ENCODE assay signal across 27 cellular contexts in the genomic region with DNA sequence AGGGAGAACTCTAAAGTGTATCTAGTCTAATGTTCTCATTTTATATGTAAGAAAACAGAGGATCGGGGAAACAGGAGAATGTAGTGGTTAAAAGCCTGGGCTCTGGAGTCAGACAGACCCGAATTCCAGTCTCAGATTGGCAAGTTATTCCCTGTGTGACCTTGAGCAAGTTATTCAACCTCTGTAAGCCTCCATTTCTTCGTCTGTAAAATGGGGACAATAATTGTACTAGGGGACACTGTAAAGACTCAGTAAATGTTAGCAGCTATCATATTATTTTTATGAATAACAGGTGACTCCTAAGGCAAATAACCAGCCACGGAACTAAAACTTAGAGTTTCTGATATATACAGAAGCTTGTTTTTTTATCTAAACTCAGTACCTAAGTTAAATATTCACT.
"Had no signal": no experiment of that assay in that cellular context is flagged by ENCODE, and none has a peak within 500 bp of the region (broad histone marks: within the 10 kb centered on the region; RNA-seq: fewer than 3 reads in every experiment).

No MANE protein-coding gene starts in this region.

- FAIRE-seq: colon, endometrium, endothelial cell of umbilical vein, frontal cortex had no signal

- H3K27me3 ChIP-seq: colonic mucosa, dorsolateral prefrontal cortex, esophagus muscularis mucosa, esophagus squamous epithelium, foreskin keratinocyte, gastrocnemius medialis, gastroesophageal sphincter had no signal

- H3K4me3 ChIP-seq: colonic mucosa, coronary artery, dorsolateral prefrontal cortex, esophagus muscularis mucosa, esophagus squamous epithelium, gastrocnemius medialis, gastroesophageal sphincter, heart left ventricle, heart right ventricle had no signal

- H3K36me3 ChIP-seq: colonic mucosa, esophagus muscularis mucosa, esophagus squamous epithelium, gastrocnemius medialis, gastroesophageal sphincter, heart left ventricle, heart right ventricle had no signal

- H3K27ac ChIP-seq: colonic mucosa, coronary artery, epithelial cell of prostate, esophagus muscularis mucosa, esophagus squamous epithelium, foreskin keratinocyte, gastrocnemius medialis, gastroesophageal sphincter, heart left ventricle, heart right ventricle had no signal

- H3K4me1 ChIP-seq: colonic mucosa, esophagus muscularis mucosa, esophagus squamous epithelium, foreskin keratinocyte, gastrocnemius medialis, gastroesophageal sphincter, heart left ventricle, heart right ventricle had no signal

- ATAC-seq: effector memory CD8-positive, alpha-beta T cell; esophagus mucosa; foreskin keratinocyte; gastrocnemius medialis; gastroesophageal sphincter; heart left ventricle; heart right ventricle had no signal

- DNase-seq: colonic mucosa; cortex of kidney; dermis blood vessel endothelial cell; dorsolateral prefrontal cortex; effector CD4-positive, alpha-beta T cell; effector CD8-positive, alpha-beta T cell; effector memory CD4-positive, alpha-beta T cell; effector memory CD8-positive, alpha-beta T cell; endodermal cell; erythroblast; esophagus squamous epithelium; foreskin fibroblast; foreskin keratinocyte; foreskin melanocyte; gastrocnemius medialis; glutamatergic neuron; heart left ventricle; heart right ventricle had no signal

- H3K9me3 ChIP-seq: colonic mucosa, esophagus muscularis mucosa, esophagus squamous epithelium, gastrocnemius medialis, gastroesophageal sphincter, heart left ventricle, heart right ventricle had no signal
